Comparison of ENCODE assay signal across 1 cellular context in the genomic region with DNA sequence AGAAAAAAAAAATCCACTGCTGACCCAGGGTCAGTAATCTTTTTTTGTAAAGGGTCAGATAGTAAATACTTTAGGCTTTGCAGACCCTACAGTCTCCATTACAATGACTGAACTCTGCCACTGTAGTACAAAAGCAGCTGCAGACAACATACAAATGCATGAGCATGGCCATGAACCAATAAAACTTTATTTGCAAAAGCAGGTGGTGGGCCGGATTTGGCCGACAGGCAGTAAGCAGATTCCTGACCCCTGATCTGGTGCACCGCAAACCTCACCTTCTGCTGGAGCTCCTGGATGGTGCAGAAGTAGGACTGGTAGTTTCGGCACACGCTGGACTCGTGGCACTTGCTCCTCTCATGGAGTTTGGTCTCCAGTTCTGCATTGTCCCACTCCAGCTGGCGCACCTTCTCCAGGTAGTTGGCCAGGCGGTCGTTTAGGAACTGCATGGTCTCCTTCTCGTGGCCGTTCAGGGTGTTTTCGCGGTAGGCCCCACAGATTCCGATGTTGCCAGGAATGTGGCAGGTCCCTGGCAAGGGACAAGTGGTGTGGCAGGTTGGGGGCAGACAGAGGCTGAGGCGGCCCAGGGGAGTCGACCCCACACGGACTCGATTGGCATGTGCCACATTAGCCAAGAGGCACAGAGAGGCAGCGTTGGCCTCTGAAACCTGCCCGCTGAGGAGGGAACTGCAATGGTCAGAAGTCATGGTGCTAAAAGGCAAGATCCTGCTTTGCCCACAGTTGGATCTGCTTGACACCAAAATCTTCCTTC.
TF ChIP-seq lines count a peak whose summit lies in the region.

No MANE protein-coding gene starts in this region.

TF ChIP-seq in HepG2, 621 proteins besides CTCF, POLR2A, EP300 and RAD21:
- TF ChIP-seq, protein P1, sequence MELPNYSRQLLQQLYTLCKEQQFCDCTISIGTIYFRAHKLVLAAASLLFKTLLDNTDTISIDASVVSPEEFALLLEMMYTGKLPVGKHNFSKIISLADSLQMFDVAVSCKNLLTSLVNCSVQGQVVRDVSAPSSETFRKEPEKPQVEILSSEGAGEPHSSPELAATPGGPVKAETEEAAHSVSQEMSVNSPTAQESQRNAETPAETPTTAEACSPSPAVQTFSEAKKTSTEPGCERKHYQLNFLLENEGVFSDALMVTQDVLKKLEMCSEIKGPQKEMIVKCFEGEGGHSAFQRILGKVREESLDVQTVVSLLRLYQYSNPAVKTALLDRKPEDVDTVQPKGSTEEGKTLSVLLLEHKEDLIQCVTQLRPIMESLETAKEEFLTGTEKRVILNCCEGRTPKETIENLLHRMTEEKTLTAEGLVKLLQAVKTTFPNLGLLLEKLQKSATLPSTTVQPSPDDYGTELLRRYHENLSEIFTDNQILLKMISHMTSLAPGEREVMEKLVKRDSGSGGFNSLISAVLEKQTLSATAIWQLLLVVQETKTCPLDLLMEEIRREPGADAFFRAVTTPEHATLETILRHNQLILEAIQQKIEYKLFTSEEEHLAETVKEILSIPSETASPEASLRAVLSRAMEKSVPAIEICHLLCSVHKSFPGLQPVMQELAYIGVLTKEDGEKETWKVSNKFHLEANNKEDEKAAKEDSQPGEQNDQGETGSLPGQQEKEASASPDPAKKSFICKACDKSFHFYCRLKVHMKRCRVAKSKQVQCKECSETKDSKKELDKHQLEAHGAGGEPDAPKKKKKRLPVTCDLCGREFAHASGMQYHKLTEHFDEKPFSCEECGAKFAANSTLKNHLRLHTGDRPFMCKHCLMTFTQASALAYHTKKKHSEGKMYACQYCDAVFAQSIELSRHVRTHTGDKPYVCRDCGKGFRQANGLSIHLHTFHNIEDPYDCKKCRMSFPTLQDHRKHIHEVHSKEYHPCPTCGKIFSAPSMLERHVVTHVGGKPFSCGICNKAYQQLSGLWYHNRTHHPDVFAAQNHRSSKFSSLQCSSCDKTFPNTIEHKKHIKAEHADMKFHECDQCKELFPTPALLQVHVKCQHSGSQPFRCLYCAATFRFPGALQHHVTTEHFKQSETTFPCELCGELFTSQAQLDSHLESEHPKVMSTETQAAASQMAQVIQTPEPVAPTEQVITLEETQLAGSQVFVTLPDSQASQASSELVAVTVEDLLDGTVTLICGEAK (IDR thresholded peaks at IDR 0.05) = no peak
- TF ChIP-seq, protein P1 (CRISPR knock-in tag; IDR thresholded peaks at IDR 0.05) = peak; percentile 97
- TF ChIP-seq ZNF484 (CRISPR knock-in tag; IDR thresholded peaks at IDR 0.05; ENCODE audit: borderline replicate concordance, low read depth) = no peak
